12 cellular contexts compared by ENCODE assay signal in genomic region chr1:65791860-65792670, GRCh38. TPM values are rescaled to one million over a fixed set of nuclear protein-coding genes. Genes with fewer than 3 reads are reported as not detected.
DNase-seq lines count a peak whose midpoint lies in the region; ATAC-seq and TF ChIP-seq lines count a peak whose summit lies in the region.
"Had no signal": no experiment of that assay in that cellular context is flagged by ENCODE, and none has a peak within 500 bp of the region (broad histone marks: within the 10 kb centered on the region; RNA-seq: fewer than 3 reads in every experiment).

No MANE protein-coding gene starts in this region.

- H3K27ac Mint-ChIP-seq in osteocyte (ENCODE audit: unreplicated experiment): no peak overlapping the region
- no peak overlapping the region for H3K27ac Mint-ChIP-seq in activated CD8-positive, alpha-beta T cell treated with anti-CD3 and anti-CD28 coated beads for 36 hours
- H3K27ac Mint-ChIP-seq: activated naive CD4-positive, alpha-beta T cell treated with anti-CD3 and anti-CD28 coated beads, Interleukin-2, amount 10 ng/mL, durations not matched to agents 7 days and 5 days had no signal

- peak; percentile 36 for ATAC-seq in Right ventricle myocardium superior (ENCODE audit: poor library complexity)
- no peak for ATAC-seq in HG03139 (IDR thresholded peaks at IDR 0.05; ENCODE audit: unreplicated experiment)
- ATAC-seq in gastroesophageal sphincter: no peak
- ATAC-seq in activated CD8-positive, alpha-beta T cell treated with anti-CD3 and anti-CD28 coated beads for 36 hours: no peak
- ATAC-seq: GM12878 had no signal

- H3K4me3 ChIP-seq in NT2/D1 (ENCODE audit: insufficient read length, low read depth): peak overlapping the region; percentile 67
- peak overlapping the region in 1 of 2 donors; percentile 42 for H3K4me3 ChIP-seq in gastroesophageal sphincter
- H3K4me3 ChIP-seq: GM12878 had no signal

- intact Hi-C loops in Right ventricle myocardium superior (cut with DNase I): no loop called here
- intact Hi-C loops in activated CD8-positive, alpha-beta T cell treated with anti-CD3 and anti-CD28 coated beads for 36 hours (cut with micrococcal nuclease): no loop called here

- H3K4me3 Mint-ChIP-seq in osteocyte (ENCODE audit: unreplicated experiment): peak overlapping the region; percentile 68
- no peak overlapping the region for H3K4me3 Mint-ChIP-seq in activated CD8-positive, alpha-beta T cell treated with anti-CD3 and anti-CD28 coated beads for 36 hours
- H3K4me3 Mint-ChIP-seq: activated naive CD4-positive, alpha-beta T cell treated with anti-CD3 and anti-CD28 coated beads, Interleukin-2, amount 10 ng/mL, durations not matched to agents 7 days and 5 days had no signal

- H3K4me1 ChIP-seq in NT2/D1 (ENCODE audit: insufficient read depth, insufficient read length) (no peaks in the 10 kb centered on the region), gastroesophageal sphincter (peaks cover 0 to 11% (median 0%) of the 10 kb centered on the region in 3 donors)

- DNase-seq in EH (ENCODE audit: low read depth) (peak; percentile 16), NT2/D1 (ENCODE audit: low read depth, low spot score) (peak; percentile 3), Right ventricle myocardium superior (no peak), osteocyte (ENCODE audit: extremely low spot score, unreplicated experiment) (no peak), mesenteric fat pad (ENCODE audit: low spot score) (no peak)
- no peak for DNase-seq in activated CD8-positive, alpha-beta T cell treated with anti-CD3 and anti-CD28 coated beads for 36 hours
- DNase-seq: activated naive CD4-positive, alpha-beta T cell treated with anti-CD3 and anti-CD28 coated beads, Interleukin-2, amount 10 ng/mL, durations not matched to agents 7 days and 5 days had no signal

- peaks cover 70% of the 10 kb centered on the region for H3K27me3 Mint-ChIP-seq in osteocyte (ENCODE audit: unreplicated experiment)
- peaks cover 46% of the 10 kb centered on the region for H3K27me3 Mint-ChIP-seq in activated CD8-positive, alpha-beta T cell treated with anti-CD3 and anti-CD28 coated beads for 36 hours

- H3K9me3 ChIP-seq in NT2/D1 (ENCODE audit: insufficient read depth, low read length) (peaks cover 9% of the 10 kb centered on the region; the same call in 1 of the 2 replicates), gastroesophageal sphincter (peaks cover 0 to 6% (median 0%) of the 10 kb centered on the region in 3 donors)

- TF ChIP-seq CTCF in osteocyte (IDR thresholded peaks at IDR 0.05) (no peak), gastroesophageal sphincter (IDR thresholded peaks at IDR 0.05) (no peak)
- TF ChIP-seq CTCF in activated CD8-positive, alpha-beta T cell treated with anti-CD3 and anti-CD28 coated beads for 36 hours (IDR thresholded peaks at IDR 0.05): no peak

- peaks cover 13% of the 10 kb centered on the region for H3K9me3 Mint-ChIP-seq in osteocyte (ENCODE audit: unreplicated experiment)
- H3K9me3 Mint-ChIP-seq in activated CD8-positive, alpha-beta T cell treated with anti-CD3 and anti-CD28 coated beads for 36 hours: peaks cover 5% of the 10 kb centered on the region

- CTCF ChIA-PET in activated CD8-positive, alpha-beta T cell treated with anti-CD3 and anti-CD28 coated beads for 36 hours (lab: Charles Lee): no interaction called here

- H3K36me3 ChIP-seq in NT2/D1 (ENCODE audit: insufficient read depth, insufficient read length, low read length) (no peaks in the 10 kb centered on the region), gastroesophageal sphincter (no peaks in the 10 kb centered on the region)

- 1 to 10% methylated on average over 12 to 16 of the region's 35 CpGs for WGBS in gastroesophageal sphincter (ENCODE audit: low coverage in 1 of 2), 2 donors

- H3K36me3 Mint-ChIP-seq in osteocyte (ENCODE audit: unreplicated experiment): no peaks in the 10 kb centered on the region
- H3K36me3 Mint-ChIP-seq in activated CD8-positive, alpha-beta T cell treated with anti-CD3 and anti-CD28 coated beads for 36 hours (ENCODE audit: low read depth): no peaks in the 10 kb centered on the region
- H3K36me3 Mint-ChIP-seq: activated naive CD4-positive, alpha-beta T cell treated with anti-CD3 and anti-CD28 coated beads, Interleukin-2, amount 10 ng/mL, durations not matched to agents 7 days and 5 days had no signal

- peaks cover 13% of the 10 kb centered on the region for H3K4me1 Mint-ChIP-seq in osteocyte (ENCODE audit: unreplicated experiment)
- H3K4me1 Mint-ChIP-seq in activated CD8-positive, alpha-beta T cell treated with anti-CD3 and anti-CD28 coated beads for 36 hours (ENCODE audit: low read depth): no peaks in the 10 kb centered on the region
- H3K4me1 Mint-ChIP-seq: activated naive CD4-positive, alpha-beta T cell treated with anti-CD3 and anti-CD28 coated beads, Interleukin-2, amount 10 ng/mL, durations not matched to agents 7 days and 5 days had no signal

- H3K27me3 ChIP-seq in NT2/D1 (ENCODE audit: insufficient read depth, insufficient read length) (peaks cover 68% of the 10 kb centered on the region), gastroesophageal sphincter (peaks cover 43% of the 10 kb centered on the region)

- POLR2A ChIA-PET in activated CD8-positive, alpha-beta T cell treated with anti-CD3 and anti-CD28 coated beads for 36 hours (lab: Charles Lee): no interaction called here

- TF ChIP-seq POLR2A in gastroesophageal sphincter (IDR thresholded peaks at IDR 0.05): no peak

- peak overlapping the region; percentile 75 for H3K9ac ChIP-seq in NT2/D1 (ENCODE audit: insufficient read length, low read depth)

- TF ChIP-seq EP300 in gastroesophageal sphincter (IDR thresholded peaks at IDR 0.05): no peak

- H3K27ac ChIP-seq in gastroesophageal sphincter: no peak overlapping the region
- H3K27ac ChIP-seq: HL-60, RWPE1 had no signal

RNA-seq across cellular contexts. Expression of gene PDE4B, which starts 0.6 kb away (rescaled TPM):
- total RNA-seq in Right ventricle myocardium superior (10.6 TPM), osteocyte (50.5 and 53.1 TPM in 2 replicates), gastroesophageal sphincter (10 to 100 TPM in 2 of 4 donors, 1 to 10 TPM in 2; 5.9 to 16.2 (median 8.8) TPM), mesenteric fat pad (18.6 TPM)
- 10 to 100 TPM; 32.4 to 33.1 TPM for total RNA-seq in activated CD8-positive, alpha-beta T cell treated with anti-CD3 and anti-CD28 coated beads for 36 hours

Comparison
In these comparisons a context has a peak if more than half of its experiments do, and no peak if none do; other contexts are left out.
1. DNase-seq: peak in EH (single experiment) and NT2/D1 (single experiment); none in Right ventricle myocardium superior (single experiment), osteocyte (single experiment), activated CD8-positive, alpha-beta T cell treated with anti-CD3 and anti-CD28 coated beads for 36 hours (single experiment) and mesenteric fat pad (single experiment).